Comparison of ENCODE assay signal across 10 cellular contexts in genomic region chr12:126040307-126040706, GRCh38.
"Had no signal": no experiment of that assay in that cellular context is flagged by ENCODE, and none has a peak within 500 bp of the region (broad histone marks: within the 10 kb centered on the region; RNA-seq: fewer than 3 reads in every experiment).

No MANE protein-coding gene starts in this region.

- H3K4me1 ChIP-seq: HAP-1 had no signal

- H3K27ac ChIP-seq: HL-60, KMS-11 had no signal

- ATAC-seq: HCT116 had no signal

- H3K4me3 Mint-ChIP-seq: HFFc6 had no signal

- H3K9ac ChIP-seq: KMS-11 had no signal

- H3K36me3 ChIP-seq: HAP-1 had no signal

- H3K9me3 ChIP-seq: HAP-1 had no signal

- H3K4me3 ChIP-seq: HAP-1 had no signal

- H3K27ac Mint-ChIP-seq: HFFc6 had no signal

- H3K4me2 ChIP-seq: KMS-11 had no signal

- DNase-seq: GOT3, H7, HFFc6, IMR-90, KBM-7 had no signal

- FAIRE-seq: HTR-8/SVneo had no signal
